1 cellular context compared by ENCODE assay signal in genomic region chr1:35223109-35223630, GRCh38.
TF ChIP-seq lines count a peak whose summit lies in the region.

No MANE protein-coding gene starts in this region.

TF ChIP-seq in HepG2, 621 proteins besides CTCF, POLR2A, EP300 and RAD21:
- TF ChIP-seq, protein P1, sequence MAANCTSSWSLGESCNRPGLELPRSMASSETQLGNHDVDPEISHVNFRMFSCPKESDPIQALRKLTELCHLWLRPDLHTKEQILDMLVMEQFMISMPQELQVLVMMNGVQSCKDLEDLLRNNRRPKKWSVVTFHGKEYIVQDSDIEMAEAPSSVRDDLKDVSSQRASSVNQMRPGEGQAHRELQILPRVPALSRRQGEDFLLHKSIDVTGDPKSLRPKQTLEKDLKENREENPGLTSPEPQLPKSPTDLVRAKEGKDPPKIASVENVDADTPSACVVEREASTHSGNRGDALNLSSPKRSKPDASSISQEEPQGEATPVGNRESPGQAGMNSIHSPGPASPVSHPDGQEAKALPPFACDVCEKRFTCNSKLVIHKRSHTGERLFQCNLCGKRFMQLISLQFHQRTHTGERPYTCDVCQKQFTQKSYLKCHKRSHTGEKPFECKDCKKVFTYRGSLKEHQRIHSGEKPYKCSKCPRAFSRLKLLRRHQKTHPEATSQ (CRISPR knock-in tag; IDR thresholded peaks at IDR 0.05; ENCODE audit: borderline replicate concordance), result no peak
- TF ChIP-seq ZC3H4 (CRISPR knock-in tag; IDR thresholded peaks at IDR 0.05; ENCODE audit: borderline replicate concordance) (no peak), BHLHE40 (IDR thresholded peaks at IDR 0.05; ENCODE audit: low read length) (no peak), HMG20B (CRISPR knock-in tag; conservative IDR thresholded peaks at IDR 0.05) (no peak), ZNF460 (CRISPR knock-in tag; IDR thresholded peaks at IDR 0.05; ENCODE audit: borderline replicate concordance) (no peak), SAFB2 (CRISPR knock-in tag; IDR thresholded peaks at IDR 0.05; ENCODE audit: borderline replicate concordance, low read depth) (no peak), HOXA3 (CRISPR knock-in tag; IDR thresholded peaks at IDR 0.05) (no peak), MATR3 (CRISPR knock-in tag; IDR thresholded peaks at IDR 0.05) (no peak), NRL (CRISPR knock-in tag; IDR thresholded peaks at IDR 0.05; ENCODE audit: borderline replicate concordance) (no peak), FOXK1 (CRISPR knock-in tag; IDR thresholded peaks at IDR 0.05; ENCODE audit: borderline replicate concordance, low read depth) (no peak)
TF ChIP-seq in HepG2: peak in this region for 0.
